ENCODE assay signal across 23 cellular contexts in genomic region chr13:44063467-44063866, GRCh38.
"Had no signal": no experiment of that assay in that cellular context is flagged by ENCODE, and none has a peak within 500 bp of the region (broad histone marks: within the 10 kb centered on the region; RNA-seq: fewer than 3 reads in every experiment).

No MANE protein-coding gene starts in this region.

- H3K27me3 ChIP-seq: colonic mucosa, dorsolateral prefrontal cortex, esophagus muscularis mucosa, esophagus squamous epithelium, gastrocnemius medialis, gastroesophageal sphincter, heart left ventricle, heart right ventricle had no signal

- H3K4me1 ChIP-seq: colonic mucosa, foreskin keratinocyte had no signal

- H3K36me3 ChIP-seq: colonic mucosa, esophagus muscularis mucosa, esophagus squamous epithelium, gastrocnemius medialis, gastroesophageal sphincter, heart left ventricle, heart right ventricle had no signal

- DNase-seq: colonic mucosa; cortex of kidney; dermis blood vessel endothelial cell; dorsolateral prefrontal cortex; effector CD4-positive, alpha-beta T cell; effector CD8-positive, alpha-beta T cell; effector memory CD4-positive, alpha-beta T cell; effector memory CD8-positive, alpha-beta T cell; endodermal cell; erythroblast; esophagus squamous epithelium; foreskin keratinocyte; foreskin melanocyte; gastrocnemius medialis; glutamatergic neuron; heart left ventricle; heart right ventricle had no signal

- H3K27ac Mint-ChIP-seq: dendritic cell treated with granulocyte-macrophage colony-stimulating factor and Interleukin-4, amounts not matched to agents 40 ng/mL and 50 ng/mL, for 4 days; effector memory CD8-positive, alpha-beta T cell; endodermal cell had no signal

- H3K9me3 ChIP-seq: colonic mucosa, esophagus muscularis mucosa, esophagus squamous epithelium, gastrocnemius medialis, gastroesophageal sphincter, heart left ventricle, heart right ventricle had no signal

- H3K4me3 ChIP-seq: colonic mucosa, coronary artery, dorsolateral prefrontal cortex, esophagus muscularis mucosa, esophagus squamous epithelium, gastrocnemius medialis, gastroesophageal sphincter, heart left ventricle, heart right ventricle had no signal

- ATAC-seq: effector memory CD8-positive, alpha-beta T cell; esophagus mucosa; foreskin keratinocyte; gastrocnemius medialis; gastroesophageal sphincter; heart left ventricle; heart right ventricle had no signal

- H3K4me3 Mint-ChIP-seq: dendritic cell treated with granulocyte-macrophage colony-stimulating factor and Interleukin-4, amounts not matched to agents 40 ng/mL and 50 ng/mL, for 4 days; effector memory CD8-positive, alpha-beta T cell; endodermal cell had no signal

- H3K9me3 Mint-ChIP-seq: effector memory CD8-positive, alpha-beta T cell; endodermal cell had no signal

- H3K27ac ChIP-seq: colonic mucosa, coronary artery, dorsolateral prefrontal cortex, epithelial cell of prostate, esophagus muscularis mucosa, esophagus squamous epithelium, foreskin keratinocyte, gastrocnemius medialis, gastroesophageal sphincter, heart left ventricle, heart right ventricle had no signal
